ENCODE assay signal across 17 cellular contexts in genomic region chr11:134030853-134031252, GRCh38. TPM values are rescaled to one million over a fixed set of nuclear protein-coding genes. Genes with fewer than 3 reads are reported as not detected.
DNase-seq lines count a peak whose midpoint lies in the region; ATAC-seq and TF ChIP-seq lines count a peak whose summit lies in the region.
"Had no signal": no experiment of that assay in that cellular context is flagged by ENCODE, and none has a peak within 500 bp of the region (broad histone marks: within the 10 kb centered on the region; RNA-seq: fewer than 3 reads in every experiment).

No MANE protein-coding gene starts in this region.

- H3K36me3 ChIP-seq in DND-41 (ENCODE audit: insufficient read depth, low read length), result no peaks in the 10 kb centered on the region
- H3K36me3 ChIP-seq: esophagus squamous epithelium, Peyer's patch had no signal

- in situ Hi-C loops in GM13977 (cut with MboI; ENCODE audit: low pct_unique_long_range_greater_than_20kb, low sequenced_read_pairs, unreplicated experiment), result no loop called here
- in situ Hi-C loops in astrocyte of the cerebellum (cut with HindIII; ENCODE audit: low sequenced_read_pairs), result no loop called here

- POLR2A ChIA-PET in naive thymus-derived CD8-positive, alpha-beta T cell (lab: Charles Lee), result interaction anchor here (5.9 kb wide), 1 partner anchor 8 kb away, joined by 67 read pairs; no protein-coding TSS in a partner anchor

- H3K27ac ChIP-seq in DND-41 (ENCODE audit: low read length), result no peak overlapping the region
- H3K27ac ChIP-seq: coronary artery, esophagus squamous epithelium, Peyer's patch had no signal

- H3K4me1 Mint-ChIP-seq in naive thymus-derived CD8-positive, alpha-beta T cell, result peaks cover 64 to 100% (median 89%) of the 10 kb centered on the region in 4 donors

- no peaks in the 10 kb centered on the region; the same call in none of the 2 replicates for H4K20me1 ChIP-seq in DND-41 (ENCODE audit: insufficient read depth, low read length)

- peaks cover 20% of the 10 kb centered on the region for H3K27me3 ChIP-seq in DND-41 (ENCODE audit: insufficient read depth, low read length, poor library complexity)
- H3K27me3 ChIP-seq: Peyer's patch had no signal

- DNase-seq in DND-41 (no peak), GM13977 (ENCODE audit: low spot score) (no peak), astrocyte of the cerebellum (ENCODE audit: low read depth) (no peak), NCI-H510A treated with DMSO at 0.1 percent for 48 hours (lab: John Stamatoyannopoulos, UW) (no peak)
- DNase-seq in naive thymus-derived CD8-positive, alpha-beta T cell, result no peak
- no peak for DNase-seq in stimulated activated CD8-positive, alpha-beta memory T cell treated with anti-CD3 and anti-CD28 coated beads, Interleukin-4, amount 100 ng/mL, for 48 hours
- DNase-seq: activated CD4-positive, alpha-beta T cell treated with anti-CD3 and anti-CD28 coated beads for 1 hour; activated T-cell treated with anti-CD3 and anti-CD28 coated beads, Interleukin-2, amount 50 U/mL, for 24 hours; esophagus squamous epithelium; mammary epithelial cell; nucleus accumbens; Peyer's patch; small intestine; SW 1271 had no signal

- H2AFZ ChIP-seq in DND-41 (ENCODE audit: low read depth, low read length), result no peak overlapping the region

- H3K9me3 ChIP-seq in DND-41 (ENCODE audit: insufficient read depth, low read length, severe bottlenecking), result no peaks in the 10 kb centered on the region
- H3K9me3 ChIP-seq: esophagus squamous epithelium, Peyer's patch had no signal

- no peaks in the 10 kb centered on the region for H3K9me3 Mint-ChIP-seq in naive thymus-derived CD8-positive, alpha-beta T cell
- H3K9me3 Mint-ChIP-seq: activated T-cell treated with anti-CD3 and anti-CD28 coated beads, Interleukin-2, amount 50 U/mL, for 24 hours had no signal

- H3K9ac ChIP-seq in DND-41 (ENCODE audit: low read depth, low read length), result no peak overlapping the region

- peak overlapping the region in 3 of 10 donors; percentile 7 to 26 (median 15) for H3K4me3 Mint-ChIP-seq in naive thymus-derived CD8-positive, alpha-beta T cell
- H3K4me3 Mint-ChIP-seq: activated T-cell treated with anti-CD3 and anti-CD28 coated beads, Interleukin-2, amount 50 U/mL, for 24 hours had no signal

- ATAC-seq in DND-41 (ENCODE audit: insufficient read depth, low read depth) (no peak), HG02973 (IDR thresholded peaks at IDR 0.05; ENCODE audit: unreplicated experiment) (no peak), HG03469 (IDR thresholded peaks at IDR 0.05; ENCODE audit: unreplicated experiment) (no peak)
- no peak for ATAC-seq in naive thymus-derived CD8-positive, alpha-beta T cell

- no peak overlapping the region for H3K4me2 ChIP-seq in DND-41 (ENCODE audit: insufficient read depth, low read length)

- H3K4me1 ChIP-seq in DND-41 (ENCODE audit: insufficient read depth, low read length), result peaks cover 26% of the 10 kb centered on the region

- H3K27ac Mint-ChIP-seq in naive thymus-derived CD8-positive, alpha-beta T cell, result peak overlapping the region in 8 of 10 donors; percentile 17 to 99 (median 78)
- H3K27ac Mint-ChIP-seq: activated T-cell treated with anti-CD3 and anti-CD28 coated beads, Interleukin-2, amount 50 U/mL, for 24 hours had no signal

- H3K4me3 ChIP-seq in DND-41 (ENCODE audit: low read depth in 1 of 2, low read length in 2 of 2) (no peak overlapping the region), astrocyte of the cerebellum (ENCODE audit: low read depth, low read length) (no peak overlapping the region)
- H3K4me3 ChIP-seq: coronary artery, esophagus squamous epithelium, Peyer's patch had no signal

- peak; percentile 50 for TF ChIP-seq CTCF in DND-41 (IDR thresholded peaks at IDR 0.05; ENCODE audit: borderline replicate concordance, extremely low read depth, low read length, poor library complexity, severe bottlenecking)
- TF ChIP-seq CTCF in GM13977 (IDR thresholded peaks at IDR 0.05; ENCODE audit: extremely low read depth, insufficient read depth, missing control alignments), result peak; percentile 19
- peak; percentile 8 for TF ChIP-seq CTCF in astrocyte of the cerebellum (IDR thresholded peaks at IDR 0.05; ENCODE audit: low read depth, low read length, missing control alignments)

- no peaks in the 10 kb centered on the region for H3K36me3 Mint-ChIP-seq in naive thymus-derived CD8-positive, alpha-beta T cell

- no peaks in the 10 kb centered on the region for H3K79me2 ChIP-seq in DND-41 (ENCODE audit: insufficient read depth, low read length)

- peaks cover 0 to 8% (median 0%) of the 10 kb centered on the region in 5 donors for H3K27me3 Mint-ChIP-seq in naive thymus-derived CD8-positive, alpha-beta T cell
- H3K27me3 Mint-ChIP-seq: activated T-cell treated with anti-CD3 and anti-CD28 coated beads, Interleukin-2, amount 50 U/mL, for 24 hours had no signal

RNA-seq across cellular contexts. Expression of gene JAM3, which starts 38.0 kb away (rescaled TPM):
- total RNA-seq in naive thymus-derived CD8-positive, alpha-beta T cell, result 1 to 10 TPM; 8.5 to 9.1 TPM
- 1 to 10 TPM; 4.2 to 6.5 (median 4.8) TPM for polyA plus RNA-seq in naive thymus-derived CD8-positive, alpha-beta T cell
